In genomic region chr2:43333656-43334144, GRCh38 we compare ENCODE assay signal across 11 cellular contexts.
DNase-seq lines count a peak whose midpoint lies in the region; ATAC-seq, FAIRE-seq and TF ChIP-seq lines count a peak whose summit lies in the region.
"Had no signal": no experiment of that assay in that cellular context is flagged by ENCODE, and none has a peak within 500 bp of the region (broad histone marks: within the 10 kb centered on the region; RNA-seq: fewer than 3 reads in every experiment).

No MANE protein-coding gene starts in this region.

- DNase-seq in GM12891 (ENCODE audit: insufficient read length, low spot score) (no peak), amniotic epithelial cell (ENCODE audit: low read depth) (peak; percentile 51), heart left ventricle (peak in 3 of 5 donors; percentile 56 to 70 (median 56)), sigmoid colon (no peak), OCI-M2 (lab: John Stamatoyannopoulos, UW; ENCODE audit: unreplicated experiment) (no peak), NCI-H526 treated with DMSO at 0.1 percent for 48 hours (lab: John Stamatoyannopoulos, UW) (no peak)
- DNase-seq in activated naive CD4-positive, alpha-beta T cell (lab: John Stamatoyannopoulos, UW) = no peak
- DNase-seq: EL, SHP77 treated with DMSO at 0.1 percent for 48 hours had no signal

- TF ChIP-seq POLR2A in GM12891 (IDR thresholded peaks at IDR 0.05; ENCODE audit: low read depth, low read length) (no peak), heart left ventricle (IDR thresholded peaks at IDR 0.05) (peak in 1 of 2 donors; percentile 15), sigmoid colon (IDR thresholded peaks at IDR 0.05) (no peak)

- H3K36me3 ChIP-seq in heart left ventricle (no peaks in the 10 kb centered on the region), sigmoid colon (no peaks in the 10 kb centered on the region)

- intact Hi-C loops in heart left ventricle (cut with DNase I) (loop anchor here in 3 of 10 donors (5.0 kb wide), 3 partner anchors 66 to 149 kb away; partner anchors contain the start of gene ZFP36L2 (in 1 of the 3)), sigmoid colon (cut with DNase I) (no loop called here)

- TF ChIP-seq EP300 in sigmoid colon (IDR thresholded peaks at IDR 0.05) = no peak

- FAIRE-seq in GM12891 (lab: Jason Lieb, UNC) = no peak

- ATAC-seq in heart left ventricle (peak; percentile 36 to 69 (median 51)), HG03097 (IDR thresholded peaks at IDR 0.05; ENCODE audit: low FRiP score, unreplicated experiment) (no peak)
- ATAC-seq: activated T-helper 17 cell treated with anti-CD3 and anti-CD28 coated beads, Interleukin-2, amount 50 U/mL, for 72 hours had no signal

- H3K9me3 ChIP-seq in heart left ventricle = no peaks in the 10 kb centered on the region
- no peaks in the 10 kb centered on the region for H3K9me3 ChIP-seq in sigmoid colon

- H3K27ac ChIP-seq in heart left ventricle (peak overlapping the region; percentile 54 to 94 (median 85)), sigmoid colon (peak overlapping the region; percentile 74 to 82 (median 80))

- H3K4me1 ChIP-seq in heart left ventricle (peaks cover 13 to 69% (median 59%) of the 10 kb centered on the region in 12 donors), sigmoid colon (peaks cover 0 to 72% (median 58%) of the 10 kb centered on the region in 4 donors)

- 0 to 5% (median 2%) methylated on average over 2 of the region's 2 CpGs for WGBS in heart left ventricle, 4 donors
- 39 to 54% methylated on average over 2 of the region's 2 CpGs for WGBS in sigmoid colon, 2 donors

- H3K4me3 ChIP-seq in heart left ventricle (peak overlapping the region in 7 of 12 donors; percentile 0 to 23 (median 9)), sigmoid colon (peak overlapping the region in 1 of 4 donors; percentile 6)

- no peak for TF ChIP-seq CTCF in heart left ventricle (IDR thresholded peaks at IDR 0.05)
- no peak for TF ChIP-seq CTCF in sigmoid colon (IDR thresholded peaks at IDR 0.05)

- H3K27me3 ChIP-seq in heart left ventricle (no peaks in the 10 kb centered on the region), sigmoid colon (no peaks in the 10 kb centered on the region)

TF ChIP-seq in GM12891, 5 proteins besides CTCF, POLR2A, EP300 and RAD21:
- TF ChIP-seq SPI1 (IDR thresholded peaks at IDR 0.05; ENCODE audit: low read depth, low read length) (peak; percentile 49; the same call in 1 of the 2 replicates), POU2F2 (IDR thresholded peaks at IDR 0.05; ENCODE audit: low read depth, low read length) (no peak)
TF ChIP-seq in GM12891: peak in this region for 1.

Comparison
In these comparisons a context has a peak if more than half of its experiments do, and no peak if none do; other contexts are left out.
1. DNase-seq: peak in amniotic epithelial cell (single experiment) and heart left ventricle (3 of 5); none in GM12891 (single experiment), sigmoid colon (single experiment), OCI-M2 (single experiment), NCI-H526 treated with DMSO at 0.1 percent for 48 hours (single experiment) and activated naive CD4-positive, alpha-beta T cell (0 of 4).